2 cellular contexts compared by ENCODE assay signal in the genomic region with DNA sequence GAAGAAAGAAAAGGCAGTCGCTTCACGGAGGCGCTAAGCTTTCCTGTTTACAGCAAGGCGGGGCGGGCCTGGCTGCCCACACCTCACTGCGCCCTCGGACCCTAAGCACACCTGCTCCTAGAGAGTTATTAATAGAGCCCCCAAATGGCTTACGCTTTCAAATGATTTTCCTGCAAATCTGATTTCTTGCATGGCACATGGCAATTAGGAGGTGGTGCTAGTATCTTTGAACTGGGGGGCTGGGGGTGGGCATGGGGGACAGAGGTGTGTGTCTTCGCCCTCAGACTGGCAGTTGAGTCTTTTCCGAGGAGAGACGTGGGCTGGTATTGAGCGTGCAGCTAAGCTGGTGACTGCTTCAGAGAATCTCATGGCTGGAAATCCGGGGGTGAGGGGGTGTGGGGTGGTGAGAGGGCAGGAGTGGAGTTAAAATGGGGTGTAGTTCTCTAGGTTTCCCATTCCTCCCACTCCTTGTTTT.
TF ChIP-seq lines count a peak whose summit lies in the region.

No MANE protein-coding gene starts in this region.

TF ChIP-seq in SK-N-SH, 30 proteins besides CTCF, POLR2A, EP300 and RAD21 (continued from another document):
- TF ChIP-seq, protein P1, sequence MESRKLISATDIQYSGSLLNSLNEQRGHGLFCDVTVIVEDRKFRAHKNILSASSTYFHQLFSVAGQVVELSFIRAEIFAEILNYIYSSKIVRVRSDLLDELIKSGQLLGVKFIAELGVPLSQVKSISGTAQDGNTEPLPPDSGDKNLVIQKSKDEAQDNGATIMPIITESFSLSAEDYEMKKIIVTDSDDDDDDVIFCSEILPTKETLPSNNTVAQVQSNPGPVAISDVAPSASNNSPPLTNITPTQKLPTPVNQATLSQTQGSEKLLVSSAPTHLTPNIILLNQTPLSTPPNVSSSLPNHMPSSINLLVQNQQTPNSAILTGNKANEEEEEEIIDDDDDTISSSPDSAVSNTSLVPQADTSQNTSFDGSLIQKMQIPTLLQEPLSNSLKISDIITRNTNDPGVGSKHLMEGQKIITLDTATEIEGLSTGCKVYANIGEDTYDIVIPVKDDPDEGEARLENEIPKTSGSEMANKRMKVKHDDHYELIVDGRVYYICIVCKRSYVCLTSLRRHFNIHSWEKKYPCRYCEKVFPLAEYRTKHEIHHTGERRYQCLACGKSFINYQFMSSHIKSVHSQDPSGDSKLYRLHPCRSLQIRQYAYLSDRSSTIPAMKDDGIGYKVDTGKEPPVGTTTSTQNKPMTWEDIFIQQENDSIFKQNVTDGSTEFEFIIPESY (IDR thresholded peaks at IDR 0.05; ENCODE audit: borderline replicate concordance, low read depth), result no peak
- TF ChIP-seq NRF1 (IDR thresholded peaks at IDR 0.05; ENCODE audit: low read depth, low read length) (no peak), FOSL2 (IDR thresholded peaks at IDR 0.05; ENCODE audit: borderline replicate concordance, low read depth) (no peak), NFIC (IDR thresholded peaks at IDR 0.05; ENCODE audit: borderline replicate concordance) (no peak), SMC3 (IDR thresholded peaks at IDR 0.05; ENCODE audit: low read depth, low read length) (no peak), FOXM1 (IDR thresholded peaks at IDR 0.05; ENCODE audit: low read depth) (no peak), FOXJ3 (CRISPR knock-in tag; IDR thresholded peaks at IDR 0.05) (no peak), ELF1 (IDR thresholded peaks at IDR 0.05) (no peak)
- TF ChIP-seq, protein P2, sequence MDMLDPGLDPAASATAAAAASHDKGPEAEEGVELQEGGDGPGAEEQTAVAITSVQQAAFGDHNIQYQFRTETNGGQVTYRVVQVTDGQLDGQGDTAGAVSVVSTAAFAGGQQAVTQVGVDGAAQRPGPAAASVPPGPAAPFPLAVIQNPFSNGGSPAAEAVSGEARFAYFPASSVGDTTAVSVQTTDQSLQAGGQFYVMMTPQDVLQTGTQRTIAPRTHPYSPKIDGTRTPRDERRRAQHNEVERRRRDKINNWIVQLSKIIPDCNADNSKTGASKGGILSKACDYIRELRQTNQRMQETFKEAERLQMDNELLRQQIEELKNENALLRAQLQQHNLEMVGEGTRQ (IDR thresholded peaks at IDR 0.05; ENCODE audit: borderline replicate concordance, low read depth, low read length), result no peak
- TF ChIP-seq, protein P3, sequence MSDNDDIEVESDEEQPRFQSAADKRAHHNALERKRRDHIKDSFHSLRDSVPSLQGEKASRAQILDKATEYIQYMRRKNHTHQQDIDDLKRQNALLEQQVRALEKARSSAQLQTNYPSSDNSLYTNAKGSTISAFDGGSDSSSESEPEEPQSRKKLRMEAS (IDR thresholded peaks at IDR 0.05; ENCODE audit: low read depth), result no peak
TF ChIP-seq in SK-N-SH: peak in this region for 0.

TF ChIP-seq in SK-N-SH treated with all-trans-retinoic acid at 6 μM for 48 hours, 23 proteins besides CTCF, POLR2A, EP300 and RAD21 (continued from another document):
- TF ChIP-seq, protein P4, sequence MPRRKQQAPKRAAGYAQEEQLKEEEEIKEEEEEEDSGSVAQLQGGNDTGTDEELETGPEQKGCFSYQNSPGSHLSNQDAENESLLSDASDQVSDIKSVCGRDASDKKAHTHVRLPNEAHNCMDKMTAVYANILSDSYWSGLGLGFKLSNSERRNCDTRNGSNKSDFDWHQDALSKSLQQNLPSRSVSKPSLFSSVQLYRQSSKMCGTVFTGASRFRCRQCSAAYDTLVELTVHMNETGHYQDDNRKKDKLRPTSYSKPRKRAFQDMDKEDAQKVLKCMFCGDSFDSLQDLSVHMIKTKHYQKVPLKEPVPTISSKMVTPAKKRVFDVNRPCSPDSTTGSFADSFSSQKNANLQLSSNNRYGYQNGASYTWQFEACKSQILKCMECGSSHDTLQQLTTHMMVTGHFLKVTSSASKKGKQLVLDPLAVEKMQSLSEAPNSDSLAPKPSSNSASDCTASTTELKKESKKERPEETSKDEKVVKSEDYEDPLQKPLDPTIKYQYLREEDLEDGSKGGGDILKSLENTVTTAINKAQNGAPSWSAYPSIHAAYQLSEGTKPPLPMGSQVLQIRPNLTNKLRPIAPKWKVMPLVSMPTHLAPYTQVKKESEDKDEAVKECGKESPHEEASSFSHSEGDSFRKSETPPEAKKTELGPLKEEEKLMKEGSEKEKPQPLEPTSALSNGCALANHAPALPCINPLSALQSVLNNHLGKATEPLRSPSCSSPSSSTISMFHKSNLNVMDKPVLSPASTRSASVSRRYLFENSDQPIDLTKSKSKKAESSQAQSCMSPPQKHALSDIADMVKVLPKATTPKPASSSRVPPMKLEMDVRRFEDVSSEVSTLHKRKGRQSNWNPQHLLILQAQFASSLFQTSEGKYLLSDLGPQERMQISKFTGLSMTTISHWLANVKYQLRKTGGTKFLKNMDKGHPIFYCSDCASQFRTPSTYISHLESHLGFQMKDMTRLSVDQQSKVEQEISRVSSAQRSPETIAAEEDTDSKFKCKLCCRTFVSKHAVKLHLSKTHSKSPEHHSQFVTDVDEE (CRISPR knock-in tag; IDR thresholded peaks at IDR 0.05), result no peak
- TF ChIP-seq ISL1 (CRISPR knock-in tag; IDR thresholded peaks at IDR 0.05) (no peak), BACH2 (CRISPR knock-in tag; IDR thresholded peaks at IDR 0.05; ENCODE audit: borderline replicate concordance) (no peak), SNAI2 (CRISPR knock-in tag; IDR thresholded peaks at IDR 0.05) (no peak), TCF4 (CRISPR knock-in tag; IDR thresholded peaks at IDR 0.05; ENCODE audit: borderline replicate concordance) (no peak), ESRRG (CRISPR knock-in tag; IDR thresholded peaks at IDR 0.05) (no peak), ZNF565 (CRISPR knock-in tag; conservative IDR thresholded peaks at IDR 0.05; ENCODE audit: low read depth) (no peak), TOX (CRISPR knock-in tag; IDR thresholded peaks at IDR 0.05; ENCODE audit: borderline replicate concordance) (no peak), ZNF70 (CRISPR knock-in tag; IDR thresholded peaks at IDR 0.05) (no peak), CSDC2 (CRISPR knock-in tag; IDR thresholded peaks at IDR 0.05) (no peak)
- TF ChIP-seq, protein P5, sequence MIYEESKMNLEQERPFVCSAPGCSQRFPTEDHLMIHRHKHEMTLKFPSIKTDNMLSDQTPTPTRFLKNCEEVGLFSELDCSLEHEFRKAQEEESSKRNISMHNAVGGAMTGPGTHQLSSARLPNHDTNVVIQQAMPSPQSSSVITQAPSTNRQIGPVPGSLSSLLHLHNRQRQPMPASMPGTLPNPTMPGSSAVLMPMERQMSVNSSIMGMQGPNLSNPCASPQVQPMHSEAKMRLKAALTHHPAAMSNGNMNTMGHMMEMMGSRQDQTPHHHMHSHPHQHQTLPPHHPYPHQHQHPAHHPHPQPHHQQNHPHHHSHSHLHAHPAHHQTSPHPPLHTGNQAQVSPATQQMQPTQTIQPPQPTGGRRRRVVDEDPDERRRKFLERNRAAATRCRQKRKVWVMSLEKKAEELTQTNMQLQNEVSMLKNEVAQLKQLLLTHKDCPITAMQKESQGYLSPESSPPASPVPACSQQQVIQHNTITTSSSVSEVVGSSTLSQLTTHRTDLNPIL (CRISPR knock-in tag; IDR thresholded peaks at IDR 0.05; ENCODE audit: low read depth), result no peak
- TF ChIP-seq, protein P6, sequence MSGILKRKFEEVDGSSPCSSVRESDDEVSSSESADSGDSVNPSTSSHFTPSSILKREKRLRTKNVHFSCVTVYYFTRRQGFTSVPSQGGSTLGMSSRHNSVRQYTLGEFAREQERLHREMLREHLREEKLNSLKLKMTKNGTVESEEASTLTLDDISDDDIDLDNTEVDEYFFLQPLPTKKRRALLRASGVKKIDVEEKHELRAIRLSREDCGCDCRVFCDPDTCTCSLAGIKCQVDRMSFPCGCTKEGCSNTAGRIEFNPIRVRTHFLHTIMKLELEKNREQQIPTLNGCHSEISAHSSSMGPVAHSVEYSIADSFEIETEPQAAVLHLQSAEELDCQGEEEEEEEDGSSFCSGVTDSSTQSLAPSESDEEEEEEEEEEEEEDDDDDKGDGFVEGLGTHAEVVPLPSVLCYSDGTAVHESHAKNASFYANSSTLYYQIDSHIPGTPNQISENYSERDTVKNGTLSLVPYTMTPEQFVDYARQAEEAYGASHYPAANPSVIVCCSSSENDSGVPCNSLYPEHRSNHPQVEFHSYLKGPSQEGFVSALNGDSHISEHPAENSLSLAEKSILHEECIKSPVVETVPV (CRISPR knock-in tag; IDR thresholded peaks at IDR 0.05), result no peak
